ENCODE assay signal across 1 cellular context in the genomic region with DNA sequence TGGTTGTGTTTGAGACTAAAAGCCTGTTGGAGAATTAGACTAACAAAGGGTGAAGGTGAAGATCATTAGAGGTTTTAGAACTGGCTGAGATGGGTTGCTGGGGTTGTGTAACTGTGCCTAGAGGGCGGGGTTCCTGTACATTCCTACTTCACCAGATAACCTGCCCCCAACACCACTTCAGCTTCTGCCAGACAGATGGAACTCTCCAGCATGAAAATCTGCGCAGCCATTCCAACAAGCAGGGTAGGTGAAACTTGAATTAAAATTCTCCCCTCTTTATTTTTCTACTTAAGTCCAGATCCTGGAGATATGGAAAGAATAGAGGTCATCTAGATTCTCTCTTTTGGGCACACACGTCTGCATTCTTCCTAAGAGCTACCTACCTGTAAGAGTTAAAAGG.
TF ChIP-seq lines count a peak whose summit lies in the region.

No MANE protein-coding gene starts in this region.

TF ChIP-seq in GM23338, 12 proteins besides CTCF, POLR2A, EP300 and RAD21 (continued from another document):
- TF ChIP-seq, protein P1, sequence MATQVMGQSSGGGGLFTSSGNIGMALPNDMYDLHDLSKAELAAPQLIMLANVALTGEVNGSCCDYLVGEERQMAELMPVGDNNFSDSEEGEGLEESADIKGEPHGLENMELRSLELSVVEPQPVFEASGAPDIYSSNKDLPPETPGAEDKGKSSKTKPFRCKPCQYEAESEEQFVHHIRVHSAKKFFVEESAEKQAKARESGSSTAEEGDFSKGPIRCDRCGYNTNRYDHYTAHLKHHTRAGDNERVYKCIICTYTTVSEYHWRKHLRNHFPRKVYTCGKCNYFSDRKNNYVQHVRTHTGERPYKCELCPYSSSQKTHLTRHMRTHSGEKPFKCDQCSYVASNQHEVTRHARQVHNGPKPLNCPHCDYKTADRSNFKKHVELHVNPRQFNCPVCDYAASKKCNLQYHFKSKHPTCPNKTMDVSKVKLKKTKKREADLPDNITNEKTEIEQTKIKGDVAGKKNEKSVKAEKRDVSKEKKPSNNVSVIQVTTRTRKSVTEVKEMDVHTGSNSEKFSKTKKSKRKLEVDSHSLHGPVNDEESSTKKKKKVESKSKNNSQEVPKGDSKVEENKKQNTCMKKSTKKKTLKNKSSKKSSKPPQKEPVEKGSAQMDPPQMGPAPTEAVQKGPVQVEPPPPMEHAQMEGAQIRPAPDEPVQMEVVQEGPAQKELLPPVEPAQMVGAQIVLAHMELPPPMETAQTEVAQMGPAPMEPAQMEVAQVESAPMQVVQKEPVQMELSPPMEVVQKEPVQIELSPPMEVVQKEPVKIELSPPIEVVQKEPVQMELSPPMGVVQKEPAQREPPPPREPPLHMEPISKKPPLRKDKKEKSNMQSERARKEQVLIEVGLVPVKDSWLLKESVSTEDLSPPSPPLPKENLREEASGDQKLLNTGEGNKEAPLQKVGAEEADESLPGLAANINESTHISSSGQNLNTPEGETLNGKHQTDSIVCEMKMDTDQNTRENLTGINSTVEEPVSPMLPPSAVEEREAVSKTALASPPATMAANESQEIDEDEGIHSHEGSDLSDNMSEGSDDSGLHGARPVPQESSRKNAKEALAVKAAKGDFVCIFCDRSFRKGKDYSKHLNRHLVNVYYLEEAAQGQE (IDR thresholded peaks at IDR 0.05; ENCODE audit: unreplicated experiment) = no peak
